Comparison of ENCODE assay signal across 18 cellular contexts in the genomic region with DNA sequence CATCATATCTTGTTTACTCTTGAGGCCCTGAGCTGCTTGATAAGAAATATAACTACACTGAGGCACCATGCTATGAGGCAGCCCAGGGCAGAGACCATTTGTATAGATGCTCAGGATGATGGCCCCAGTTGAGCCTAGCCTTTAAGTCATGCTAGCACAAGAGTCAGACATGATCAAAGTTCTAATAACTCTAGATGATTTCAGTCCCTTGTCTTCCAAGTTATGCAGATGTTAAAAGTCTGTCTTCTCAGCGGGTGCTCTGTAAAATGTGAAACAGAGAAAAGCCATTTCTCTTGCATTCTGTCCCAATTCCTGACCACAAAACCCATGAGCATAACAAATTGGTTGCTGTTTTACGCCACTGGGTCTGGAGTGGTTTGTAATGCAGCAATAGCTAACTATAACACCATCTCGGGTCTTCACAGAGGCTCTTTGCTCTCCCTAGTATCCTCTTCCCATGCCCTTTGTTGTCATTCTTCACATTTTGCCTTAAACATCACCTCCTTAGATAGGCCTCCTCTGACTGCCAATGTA. TPM values are rescaled to one million over a fixed set of nuclear protein-coding genes. Genes with fewer than 3 reads are reported as not detected.
DNase-seq lines count a peak whose midpoint lies in the region; ATAC-seq and TF ChIP-seq lines count a peak whose summit lies in the region.
"Had no signal": no experiment of that assay in that cellular context is flagged by ENCODE, and none has a peak within 500 bp of the region (broad histone marks: within the 10 kb centered on the region; RNA-seq: fewer than 3 reads in every experiment).

No MANE protein-coding gene starts in this region.

- 86% methylated on average over 3 of the region's 3 CpGs for WGBS in testis, 2 donors

- no peak for TF ChIP-seq POLR2A in testis (IDR thresholded peaks at IDR 0.05)

- H3K36me3 ChIP-seq in testis (ENCODE audit: low read depth, missing control alignments) = no peaks in the 10 kb centered on the region
- H3K36me3 ChIP-seq: left ventricle myocardium inferior had no signal

- H3K4me1 Mint-ChIP-seq in activated T-helper 1 cell treated with anti-CD3 and anti-CD28 coated beads, Interleukin-12 subunit alpha, Interleukin-12 subunit beta, Interleukin-2, Interleukin-4 antibody, amounts not matched to agents 30 ng/mL and 10 ng/mL and 1 ng/mL, durations not matched to agents 14 hours and 24 hours and 36 hours (ENCODE audit: low read depth) = no peaks in the 10 kb centered on the region
- no peaks in the 10 kb centered on the region for H3K4me1 Mint-ChIP-seq in type B pancreatic cell (ENCODE audit: unreplicated experiment)
- H3K4me1 Mint-ChIP-seq: activated B cell treated with CpG ODN at 0.5 μM for 24 hours had no signal

- no peak for TF ChIP-seq CTCF in type B pancreatic cell (conservative IDR thresholded peaks at IDR 0.05)
- no peak for TF ChIP-seq CTCF in testis (IDR thresholded peaks at IDR 0.05)

- peaks cover 12% of the 10 kb centered on the region for H3K9me3 Mint-ChIP-seq in activated T-helper 1 cell treated with anti-CD3 and anti-CD28 coated beads, Interleukin-12 subunit alpha, Interleukin-12 subunit beta, Interleukin-2, Interleukin-4 antibody, amounts not matched to agents 30 ng/mL and 10 ng/mL and 1 ng/mL, durations not matched to agents 14 hours and 24 hours and 36 hours
- peaks cover 8% of the 10 kb centered on the region for H3K9me3 Mint-ChIP-seq in type B pancreatic cell

- no peaks in the 10 kb centered on the region for H3K9me3 ChIP-seq in testis
- H3K9me3 ChIP-seq: left ventricle myocardium inferior had no signal

- H3K27ac Mint-ChIP-seq in activated T-helper 1 cell treated with anti-CD3 and anti-CD28 coated beads, Interleukin-12 subunit alpha, Interleukin-12 subunit beta, Interleukin-2, Interleukin-4 antibody, amounts not matched to agents 30 ng/mL and 10 ng/mL and 1 ng/mL, durations not matched to agents 14 hours and 24 hours and 36 hours = no peak overlapping the region
- H3K27ac Mint-ChIP-seq in type B pancreatic cell = no peak overlapping the region
- H3K27ac Mint-ChIP-seq: activated B cell treated with CpG ODN at 0.5 μM for 24 hours; activated naive CD8-positive, alpha-beta T cell had no signal

- H3K27ac ChIP-seq in testis = no peak overlapping the region
- H3K27ac ChIP-seq: left ventricle myocardium inferior had no signal

- ATAC-seq in GM18861 (IDR thresholded peaks at IDR 0.05; ENCODE audit: unreplicated experiment) (peak; percentile 89), GM21423 (IDR thresholded peaks at IDR 0.05; ENCODE audit: unreplicated experiment) (peak; percentile 86), HG02938 (IDR thresholded peaks at IDR 0.05; ENCODE audit: unreplicated experiment) (peak; percentile 79), HG03571 (IDR thresholded peaks at IDR 0.05; ENCODE audit: unreplicated experiment) (peak; percentile 75)

- intact Hi-C loops in activated T-helper 1 cell treated with anti-CD3 and anti-CD28 coated beads, Interleukin-12 subunit alpha, Interleukin-12 subunit beta, Interleukin-2, Interleukin-4 antibody, amounts not matched to agents 30 ng/mL and 10 ng/mL and 1 ng/mL, durations not matched to agents 14 hours and 24 hours and 36 hours (cut with micrococcal nuclease) = no loop called here
- intact Hi-C loops in testis (cut with DNase I; ENCODE audit: low total_unique reads) = no loop called here

- H3K27me3 Mint-ChIP-seq in activated T-helper 1 cell treated with anti-CD3 and anti-CD28 coated beads, Interleukin-12 subunit alpha, Interleukin-12 subunit beta, Interleukin-2, Interleukin-4 antibody, amounts not matched to agents 30 ng/mL and 10 ng/mL and 1 ng/mL, durations not matched to agents 14 hours and 24 hours and 36 hours (ENCODE audit: insufficient read depth) = no peaks in the 10 kb centered on the region
- no peaks in the 10 kb centered on the region for H3K27me3 Mint-ChIP-seq in type B pancreatic cell

- H3K27me3 ChIP-seq in testis = no peaks in the 10 kb centered on the region

- H3K4me3 Mint-ChIP-seq in activated T-helper 1 cell treated with anti-CD3 and anti-CD28 coated beads, Interleukin-12 subunit alpha, Interleukin-12 subunit beta, Interleukin-2, Interleukin-4 antibody, amounts not matched to agents 30 ng/mL and 10 ng/mL and 1 ng/mL, durations not matched to agents 14 hours and 24 hours and 36 hours = no peak overlapping the region
- no peak overlapping the region for H3K4me3 Mint-ChIP-seq in type B pancreatic cell
- H3K4me3 Mint-ChIP-seq: activated B cell treated with CpG ODN at 0.5 μM for 24 hours; activated naive CD8-positive, alpha-beta T cell had no signal

- H3K4me3 ChIP-seq in testis = no peak overlapping the region
- H3K4me3 ChIP-seq: left ventricle myocardium inferior had no signal

- no peaks in the 10 kb centered on the region for H3K4me1 ChIP-seq in testis
- H3K4me1 ChIP-seq: left ventricle myocardium inferior had no signal

- DNase-seq in activated T-helper 1 cell treated with anti-CD3 and anti-CD28 coated beads, Interleukin-12 subunit alpha, Interleukin-12 subunit beta, Interleukin-2, Interleukin-4 antibody, amounts not matched to agents 30 ng/mL and 10 ng/mL and 1 ng/mL, durations not matched to agents 14 hours and 24 hours and 36 hours (ENCODE audit: low spot score) = no peak
- DNase-seq in AG08396 (ENCODE audit: low spot score) = no peak
- DNase-seq in type B pancreatic cell (ENCODE audit: extremely low spot score, unreplicated experiment) = no peak
- DNase-seq in testis = no peak
- DNase-seq: activated B cell treated with CpG ODN at 0.5 μM for 24 hours; effector CD4-positive, alpha-beta T cell; Karpas-422; left ventricle myocardium inferior; NCI-H187; NCI-H69; RPMI8226 had no signal

- peaks cover 2% of the 10 kb centered on the region for H3K36me3 Mint-ChIP-seq in activated T-helper 1 cell treated with anti-CD3 and anti-CD28 coated beads, Interleukin-12 subunit alpha, Interleukin-12 subunit beta, Interleukin-2, Interleukin-4 antibody, amounts not matched to agents 30 ng/mL and 10 ng/mL and 1 ng/mL, durations not matched to agents 14 hours and 24 hours and 36 hours (ENCODE audit: low read depth)
- H3K36me3 Mint-ChIP-seq in type B pancreatic cell = peaks cover 3% of the 10 kb centered on the region
- H3K36me3 Mint-ChIP-seq: activated naive CD8-positive, alpha-beta T cell had no signal

RNA-seq across cellular contexts. Expression of gene NXPH2, which starts 49.6 kb away (rescaled TPM):
- not detected in 2 replicates for total RNA-seq in activated T-helper 1 cell treated with anti-CD3 and anti-CD28 coated beads, Interleukin-12 subunit alpha, Interleukin-12 subunit beta, Interleukin-2, Interleukin-4 antibody, amounts not matched to agents 30 ng/mL and 10 ng/mL and 1 ng/mL, durations not matched to agents 14 hours and 24 hours and 36 hours
- total RNA-seq in type B pancreatic cell (ENCODE audit: low replicate concordance) = 1.1 and 5.0 TPM in 2 replicates
- total RNA-seq in testis = not detected
- 0.63 TPM for polyA plus RNA-seq in testis (ENCODE audit: insufficient read depth, low read depth, low replicate concordance)
- total RNA-seq: activated B cell treated with CpG ODN at 0.5 μM for 24 hours, left ventricle myocardium inferior, posterior vena cava, subcutaneous adipose tissue had no signal
